In genomic region chr3:130002666-130003598, GRCh38 we compare ENCODE assay signal across 1 cellular context.
TF ChIP-seq lines count a peak whose summit lies in the region.

No MANE protein-coding gene starts in this region.

TF ChIP-seq in GM12878, 131 proteins besides CTCF, POLR2A, EP300 and RAD21 (continued from another document):
- TF ChIP-seq GATAD2B (conservative IDR thresholded peaks at IDR 0.05; ENCODE audit: low read depth): peak; percentile 55
- 0 out of 2 replicates have a peak, but pooled peaks have one; percentile 18 for TF ChIP-seq ZNF592 (IDR thresholded peaks at IDR 0.05)
- 0 out of 2 replicates have a peak, but pooled peaks have one; percentile 32 for TF ChIP-seq IKZF1 (conservative IDR thresholded peaks at IDR 0.05)
- 0 out of 2 replicates have a peak, but pooled peaks have one; percentile 15 for TF ChIP-seq SMC3 (IDR thresholded peaks at IDR 0.05; ENCODE audit: borderline replicate concordance, low read length)
- peak; percentile 75; the same call in 1 of the 2 replicates for TF ChIP-seq SMARCA5 (IDR thresholded peaks at IDR 0.05)
- 0 out of 2 replicates have a peak, but pooled peaks have one; percentile 25 for TF ChIP-seq BACH1 (IDR thresholded peaks at IDR 0.05; ENCODE audit: borderline replicate concordance)
TF ChIP-seq in GM12878: peak in this region for 8; not testable (repeated sequence) for 123.
